34 cellular contexts compared by ENCODE assay signal in genomic region chr12:125593269-125593668, GRCh38.
"Had no signal": no experiment of that assay in that cellular context is flagged by ENCODE, and none has a peak within 500 bp of the region (broad histone marks: within the 10 kb centered on the region; RNA-seq: fewer than 3 reads in every experiment).

No MANE protein-coding gene starts in this region.

- H3K4me3 ChIP-seq: adrenal gland, ascending aorta, body of pancreas, breast epithelium, cardiac muscle cell had no signal

- H3K27me3 ChIP-seq: adrenal gland, ascending aorta, body of pancreas, brain microvascular endothelial cell, breast epithelium, cardiac muscle cell had no signal

- ATAC-seq: activated naive CD4-positive, alpha-beta T cell treated with anti-CD3 and anti-CD28 coated beads, Interleukin-2, amount 50 U/mL, for 72 hours; activated naive CD8-positive, alpha-beta T cell treated with anti-CD3 and anti-CD28 coated beads, Interleukin-2, amount 50 U/mL, for 24 hours; activated T-cell treated with anti-CD3 and anti-CD28 coated beads, Interleukin-2, amount 50 U/mL, for 4 hours; activated T-cell treated with anti-CD3 and anti-CD28 coated beads, Interleukin-2, amount 50 U/mL, for 72 hours; activated T-helper 17 cell treated with anti-CD3 and anti-CD28 coated beads, Interleukin-2, amount 50 U/mL, for 72 hours; body of pancreas had no signal

- FAIRE-seq: astrocyte, bronchial epithelial cell had no signal

- H3K36me3 ChIP-seq: adrenal gland, ascending aorta, brain microvascular endothelial cell, breast epithelium, cardiac muscle cell had no signal

- H3K27ac ChIP-seq: adrenal gland, ascending aorta, body of pancreas, brain microvascular endothelial cell, breast epithelium, cardiac muscle cell had no signal

- H3K4me1 ChIP-seq: adrenal gland, ascending aorta, body of pancreas, breast epithelium had no signal

- H3K9me3 ChIP-seq: adrenal gland, body of pancreas, breast epithelium had no signal

- DNase-seq: activated effector memory CD4-positive, alpha-beta T cell treated with anti-CD3 and anti-CD28 coated beads, Interleukin-2, amount 50 U/mL, for 16 hours; activated effector memory CD4-positive, alpha-beta T cell treated with Interleukin-2 at 50 U/mL for 16 hours; activated gamma-delta T cell; activated gamma-delta T cell treated with Interleukin-2 at 50 U/mL for 16 hours; activated naive CD4-positive, alpha-beta T cell; activated naive CD4-positive, alpha-beta T cell treated with anti-CD3 and anti-CD28 coated beads for 36 hours; activated naive CD4-positive, alpha-beta T cell treated with anti-CD3 and anti-CD28 coated beads, Interleukin-2, amount 10 ng/mL, durations not matched to agents 7 days and 5 days; activated naive CD4-positive, alpha-beta T cell treated with anti-CD3 and anti-CD28 coated beads, Interleukin-2, amount 50 U/mL, for 16 hours; activated naive CD4-positive, alpha-beta T cell treated with Interleukin-2 at 50 U/mL for 16 hours; activated naive CD8-positive, alpha-beta T cell treated with anti-CD3 and anti-CD28 coated beads for 36 hours; activated naive CD8-positive, alpha-beta T cell treated with anti-CD3 and anti-CD28 coated beads, Interleukin-2, amount 10 ng/mL, durations not matched to agents 7 days and 5 days; activated naive CD8-positive, alpha-beta T cell treated with anti-CD3 and anti-CD28 coated beads, Interleukin-2, amount 50 U/mL, for 24 hours; activated T-cell treated with anti-CD3 and anti-CD28 coated beads, Interleukin-2, amount 50 U/mL, for 1 hour; activated T-cell treated with anti-CD3 and anti-CD28 coated beads, Interleukin-2, amount 50 U/mL, for 24 hours; activated T-cell treated with anti-CD3 and anti-CD28 coated beads, Interleukin-2, amount 50 U/mL, for 4 hours; activated T-cell treated with anti-CD3 and anti-CD28 coated beads, Interleukin-2, amount 50 U/mL, for 48 hours; activated T-cell treated with anti-CD3 and anti-CD28 coated beads, Interleukin-2, amount 50 U/mL, for 72 hours; adrenal gland; amniotic stem cell; amygdala; anterior cingulate cortex; aorta; body of pancreas; brain microvascular endothelial cell; caudate nucleus; central memory CD4-positive, alpha-beta T cell; cerebellar nuclear complex had no signal
